26 cellular contexts compared by ENCODE assay signal in the genomic region with DNA sequence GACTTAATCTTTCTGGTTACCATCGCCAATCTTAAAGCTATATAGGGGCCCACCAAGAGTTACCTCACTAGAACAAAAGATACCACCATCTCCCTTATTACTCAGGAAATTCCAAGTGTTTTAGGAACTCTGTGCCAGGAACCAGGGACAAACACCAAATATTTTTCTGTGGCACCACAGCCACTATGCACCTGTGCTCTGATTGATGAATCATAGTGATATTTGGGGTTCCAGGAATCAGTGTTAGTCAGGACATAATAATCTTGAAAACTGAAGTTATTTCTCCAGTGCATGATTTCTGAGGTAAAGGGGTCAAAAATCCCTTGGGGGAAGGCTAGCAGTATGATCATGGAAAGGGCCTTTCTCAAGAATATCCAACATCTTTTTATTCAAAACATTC.
"Had no signal": no experiment of that assay in that cellular context is flagged by ENCODE, and none has a peak within 500 bp of the region (broad histone marks: within the 10 kb centered on the region; RNA-seq: fewer than 3 reads in every experiment).

No MANE protein-coding gene starts in this region.

- FAIRE-seq: kidney had no signal

- H2AFZ ChIP-seq: hepatocyte, neural progenitor cell had no signal

- H3K9ac ChIP-seq: neural progenitor cell had no signal

- H3K4me2 ChIP-seq: hepatocyte, neural progenitor cell had no signal

- H3K27me3 ChIP-seq: colonic mucosa, heart left ventricle, hepatocyte, neural progenitor cell, right atrium auricular region, sigmoid colon, stomach, thyroid gland, vagina had no signal

- H3K9me3 ChIP-seq: colonic mucosa, gastroesophageal sphincter, heart left ventricle, mucosa of descending colon, prostate gland, right atrium auricular region, sigmoid colon, stomach, thyroid gland, vagina had no signal

- H3K36me3 ChIP-seq: colonic mucosa, gastroesophageal sphincter, heart left ventricle, neural progenitor cell, prostate gland, right atrium auricular region, sigmoid colon, stomach, thyroid gland, vagina had no signal

- DNase-seq: colonic mucosa; effector CD8-positive, alpha-beta T cell; endodermal cell; foreskin keratinocyte; heart left ventricle; kidney; mesenchymal stem cell; mucosa of descending colon; naive thymus-derived CD4-positive, alpha-beta T cell; nucleus accumbens; sigmoid colon; stimulated activated CD4-positive, alpha-beta T cell treated with anti-CD3 and anti-CD28 coated beads, Interleukin-15, amount 100 ng/mL, for 24 hours; stimulated activated CD4-positive, alpha-beta T cell treated with anti-CD3 and anti-CD28 coated beads, Interleukin-2, amount 100 ng/mL, for 48 hours; stimulated activated naive B cell treated with anti-CD40 and anti-IgM and Interleukin-4, amounts not matched to agents 10 μg/mL and 1 μg/mL and 100 μg/mL, for 72 hours; stomach; thyroid gland had no signal

- H3K4me1 ChIP-seq: colonic mucosa, prostate gland, thyroid gland had no signal

- H3K27ac ChIP-seq: colonic mucosa, epithelial cell of prostate, foreskin keratinocyte, gastroesophageal sphincter, heart left ventricle, hepatocyte, neural progenitor cell, prostate gland, right atrium auricular region, sigmoid colon, skin epidermis, stomach, thyroid gland, vagina had no signal

- H3K4me3 ChIP-seq: colonic mucosa, gastroesophageal sphincter, heart left ventricle, hepatocyte, mucosa of descending colon, neural progenitor cell, prostate gland, right atrium auricular region, sigmoid colon, skin epidermis, stomach, thyroid gland, vagina had no signal

- H3K79me2 ChIP-seq: hepatocyte had no signal

- ATAC-seq: esophagus mucosa; foreskin keratinocyte; gastroesophageal sphincter; heart left ventricle; left lobe of liver; naive thymus-derived CD4-positive, alpha-beta T cell; stimulated activated naive B cell treated with anti-CD40 and anti-IgM and Interleukin-4, amounts not matched to agents 10 μg/mL and 1 μg/mL and 100 μg/mL, for 72 hours had no signal
